ENCODE assay signal across 8 cellular contexts in genomic region chr17:29760279-29760721, GRCh38.
DNase-seq lines count a peak whose midpoint lies in the region; ATAC-seq and TF ChIP-seq lines count a peak whose summit lies in the region.

No MANE protein-coding gene starts in this region.

- peak overlapping the region; percentile 50 for H3K9ac ChIP-seq in mammary epithelial cell (ENCODE audit: insufficient read depth, low read length)

- DNase-seq in GM12865 (ENCODE audit: low read depth) (peak; percentile 87), T-helper 17 cell (peak in 2 of 3 donors; percentile 10 to 22), mammary epithelial cell (peak; percentile 41), lung microvascular endothelial cell (ENCODE audit: low read depth in 2 of 2) (peak; percentile 31 to 35), NCI-H2081 (lab: John Stamatoyannopoulos, UW) (no peak), NCI-H2029 treated with DMSO at 0.1 percent for 48 hours (lab: John Stamatoyannopoulos, UW) (no peak)
- peak; percentile 63 for DNase-seq in stimulated activated CD8-positive, alpha-beta memory T cell treated with anti-CD3 and anti-CD28 coated beads, Interleukin-4, amount 100 ng/mL, for 48 hours

- H3K4me2 ChIP-seq in mammary epithelial cell (ENCODE audit: insufficient read depth, low read depth, low read length): peak overlapping the region; percentile 99

- in situ Hi-C loops in mammary epithelial cell (cut with MboI; ENCODE audit: low sequenced_read_pairs in 2 of 2): no loop called here

- no TSS peak for BruUV-seq in mammary epithelial cell (replicated peaks; lab: Mats Ljungman, UMichigan)

- CTCF ChIA-PET in mammary epithelial cell (lab: Charles Lee; ENCODE audit: low non-redundant PET): interaction anchor here (0.6 kb wide), 1 partner anchor 19 kb away, joined by 3 read pairs; no protein-coding TSS in a partner anchor

- H3K4me3 Mint-ChIP-seq in T-helper 17 cell: peak overlapping the region; percentile 98

- H3K36me3 Mint-ChIP-seq in T-helper 17 cell (ENCODE audit: low read depth): peaks cover 3% of the 10 kb centered on the region

- H3K27me3 Mint-ChIP-seq in T-helper 17 cell: no peaks in the 10 kb centered on the region

- H3K27me3 ChIP-seq in mammary epithelial cell (ENCODE audit: insufficient read depth, low read length): no peaks in the 10 kb centered on the region

- H3K27ac ChIP-seq in mammary epithelial cell (ENCODE audit: insufficient read depth, low read depth, low read length): peak overlapping the region; percentile 39

- TF ChIP-seq CTCF in GM12865 (IDR thresholded peaks at IDR 0.05; ENCODE audit: insufficient read depth, low read depth, low read length, missing control alignments): no peak
- TF ChIP-seq CTCF in mammary epithelial cell (conservative IDR thresholded peaks at IDR 0.05 in 1 of 2, IDR thresholded peaks at IDR 0.05 in 1 of 2; ENCODE audit: extremely low read depth in 1 of 2, insufficient read depth in 1 of 2, low read depth in 1 of 2, low read length in 2 of 2): no peak

- peak overlapping the region; percentile 94 for H3K27ac Mint-ChIP-seq in T-helper 17 cell

- 12% methylated on average over 7 of the region's 7 CpGs for WGBS in mammary epithelial cell (ENCODE audit: low coverage, missing lambda C conversion rate)

- intact Hi-C loops in mammary epithelial cell (cut with micrococcal nuclease): loop anchor here (2.0 to 5.0 kb wide), 2 partner anchors 49 to 178 kb away; no protein-coding TSS in a partner anchor

- H3K4me3 ChIP-seq in GM12865 (ENCODE audit: low read depth, low read length) (peak overlapping the region; percentile 91), mammary epithelial cell (replicated peaks in 1 of 3; ENCODE audit: insufficient read depth in 1 of 3, low read depth in 2 of 3, low read length in 3 of 3) (peak overlapping the region; percentile 81 to 89 (median 85))

- peaks cover 8% of the 10 kb centered on the region for H3K79me2 ChIP-seq in mammary epithelial cell (ENCODE audit: insufficient read depth, low read length)

- H3K9me3 ChIP-seq in T-helper 17 cell (ENCODE audit: control insufficient read depth, low read length, poor library complexity, severe bottlenecking) (no peaks in the 10 kb centered on the region), mammary epithelial cell (replicated peaks; ENCODE audit: insufficient read depth, low read length) (no peaks in the 10 kb centered on the region)

- H2AFZ ChIP-seq in mammary epithelial cell (ENCODE audit: low read depth, low read length): peak overlapping the region; percentile 96

- no peaks in the 10 kb centered on the region for H4K20me1 ChIP-seq in mammary epithelial cell (ENCODE audit: insufficient read depth, low read length)

- peaks cover 19% of the 10 kb centered on the region for H3K4me1 Mint-ChIP-seq in T-helper 17 cell

- no peaks in the 10 kb centered on the region for H3K36me3 ChIP-seq in mammary epithelial cell (ENCODE audit: insufficient read depth, low read length)

- peaks cover 11% of the 10 kb centered on the region for H3K4me1 ChIP-seq in mammary epithelial cell (ENCODE audit: insufficient read depth, low read length)

- dilution Hi-C loops in mammary epithelial cell (cut with HindIII; ENCODE audit: low sequenced_read_pairs): loop anchor here (5.0 kb wide), 1 partner anchor 48 kb away; no protein-coding TSS in a partner anchor

- ATAC-seq in HG02981 (IDR thresholded peaks at IDR 0.05; ENCODE audit: unreplicated experiment): peak; percentile 46
- peak; percentile 56 for ATAC-seq in T-helper 17 cell

Comparison
In these comparisons a context has a peak if more than half of its experiments do, and no peak if none do; other contexts are left out.
1. DNase-seq: peak in GM12865 (single experiment), T-helper 17 cell (2 of 3), mammary epithelial cell (single experiment), lung microvascular endothelial cell (2 of 2) and stimulated activated CD8-positive, alpha-beta memory T cell treated with anti-CD3 and anti-CD28 coated beads, Interleukin-4, amount 100 ng/mL, for 48 hours (single experiment); none in NCI-H2081 (0 of 2) and NCI-H2029 treated with DMSO at 0.1 percent for 48 hours (single experiment).